In genomic region chr1:211734359-211734758, GRCh38 we compare ENCODE assay signal across 20 cellular contexts. TPM values are rescaled to one million over a fixed set of nuclear protein-coding genes. Genes with fewer than 3 reads are reported as not detected.
A peak's percentile ranks its signal among the peaks of the same experiment; 100 is the strongest.
DNase-seq lines count a peak whose midpoint lies in the region; ATAC-seq, FAIRE-seq and TF ChIP-seq lines count a peak whose summit lies in the region.
"Had no signal": no experiment of that assay in that cellular context is flagged by ENCODE, and none has a peak within 500 bp of the region (broad histone marks: within the 10 kb centered on the region; RNA-seq: fewer than 3 reads in every experiment).

No MANE protein-coding gene starts in this region.

- no peak overlapping the region for H3K4me3 ChIP-seq in HepG2 (replicated peaks in 1 of 3; ENCODE audit: insufficient read depth in 1 of 3, low read depth in 2 of 3, low read length in 3 of 3)
- no peak overlapping the region for H3K4me3 ChIP-seq in right lobe of liver
- H3K4me3 ChIP-seq in endodermal cell (ENCODE audit: low read length) = no peak overlapping the region
- H3K4me3 ChIP-seq in lower lobe of right lung = no peak overlapping the region
- H3K4me3 ChIP-seq: heart right ventricle had no signal

- POLR2A ChIA-PET in HepG2 (lab: Yijun Ruan, JAX) = no interaction called here

- H3K9me3 Mint-ChIP-seq in endodermal cell = no peaks in the 10 kb centered on the region
- H3K9me3 Mint-ChIP-seq: activated naive CD4-positive, alpha-beta T cell treated with anti-CD3 and anti-CD28 coated beads, Interleukin-2, amount 50 U/mL, for 72 hours; activated T-cell treated with anti-CD3 and anti-CD28 coated beads, Interleukin-2, amount 50 U/mL, for 24 hours; H9; mesothelial cell of epicardium had no signal

- in situ Hi-C loops in HepG2 (cut with HindIII; ENCODE audit: extremely low pct_ligation_motif_present, low pct_unique_long_range_greater_than_20kb) (no loop called here), ACHN (cut with HindIII; ENCODE audit: low pct_ligation_motif_present, low pct_unique_long_range_greater_than_20kb, low sequenced_read_pairs) (no loop called here)

- H3K4me1 Mint-ChIP-seq in endodermal cell = peaks cover 39% of the 10 kb centered on the region

- TF ChIP-seq EP300 in HepG2 (IDR thresholded peaks at IDR 0.05; ENCODE audit: low read depth in 2 of 2, low read length in 2 of 2) = no peak
- TF ChIP-seq EP300 in HepG2 (CRISPR knock-in tag; IDR thresholded peaks at IDR 0.05; ENCODE audit: borderline replicate concordance) = no peak

- DNase-seq in HepG2 (ENCODE audit: low spot score) (no peak), right lobe of liver (no peak), NCI-H510A (lab: John Stamatoyannopoulos, UW) (peak; percentile 45), endodermal cell (peak; percentile 24), lower lobe of right lung (no peak), ACHN (no peak)
- DNase-seq: activated T-cell treated with anti-CD3 and anti-CD28 coated beads, Interleukin-2, amount 50 U/mL, for 24 hours; brain microvascular endothelial cell; GF-D8; H9; heart right ventricle; kidney; MV-4-11; stimulated activated CD4-positive, alpha-beta T cell treated with anti-CD3 and anti-CD28 coated beads, Interleukin-1b, Interleukin-23, amount 100 ng/mL, for 48 hours; SW 1271 had no signal

- H3K4me1 ChIP-seq in HepG2 (ENCODE audit: insufficient read depth, low read length) = peaks cover 45% of the 10 kb centered on the region
- H3K4me1 ChIP-seq in right lobe of liver = no peaks in the 10 kb centered on the region
- H3K4me1 ChIP-seq in endodermal cell (ENCODE audit: control insufficient read depth, insufficient read depth, low read length) = peaks cover 21% of the 10 kb centered on the region
- H3K4me1 ChIP-seq in lower lobe of right lung = no peaks in the 10 kb centered on the region

- FAIRE-seq in HepG2 (lab: Jason Lieb, UNC) = no peak
- FAIRE-seq: kidney had no signal

- intact Hi-C loops in HepG2 (cut with micrococcal nuclease; ENCODE audit: unreplicated experiment) = no loop called here
- intact Hi-C loops in right lobe of liver (cut with DNase I) = no loop called here
- intact Hi-C loops in lower lobe of right lung (cut with DNase I) = no loop called here

- no peak overlapping the region for H3K9ac ChIP-seq in HepG2 (ENCODE audit: insufficient read depth, low read depth, low read length)
- no peak overlapping the region for H3K9ac ChIP-seq in endodermal cell (ENCODE audit: extremely low read depth, low read length, poor library complexity, severe bottlenecking)

- no peaks in the 10 kb centered on the region for H3K79me2 ChIP-seq in HepG2 (ENCODE audit: insufficient read depth, low read length)

- no peaks in the 10 kb centered on the region for H3K9me3 ChIP-seq in HepG2 (ENCODE audit: low read length)
- no peaks in the 10 kb centered on the region for H3K9me3 ChIP-seq in right lobe of liver
- no peaks in the 10 kb centered on the region for H3K9me3 ChIP-seq in endodermal cell (ENCODE audit: control insufficient read depth, low read length)
- H3K9me3 ChIP-seq in lower lobe of right lung = no peaks in the 10 kb centered on the region
- H3K9me3 ChIP-seq: heart right ventricle had no signal

- no TSS peak for BruUV-seq in HepG2 (replicated peaks; lab: Mats Ljungman, UMichigan)

- CTCF ChIA-PET in HepG2 (lab: Yijun Ruan, JAX; ENCODE audit: low intra/inter-chr PET ratio, low total read pairs) = no interaction called here

- TF ChIP-seq POLR2A in HepG2 (IDR thresholded peaks at IDR 0.05; ENCODE audit: insufficient read depth in 1 of 2, low read depth in 2 of 2, low read length in 2 of 2) (no peak), right lobe of liver (IDR thresholded peaks at IDR 0.05) (no peak)

- peaks cover 8% of the 10 kb centered on the region for H3K27me3 Mint-ChIP-seq in endodermal cell (ENCODE audit: insufficient read depth)
- H3K27me3 Mint-ChIP-seq: activated T-cell treated with anti-CD3 and anti-CD28 coated beads, Interleukin-2, amount 50 U/mL, for 24 hours had no signal

- H3K36me3 ChIP-seq in HepG2 (replicated peaks in 1 of 2; ENCODE audit: control insufficient read depth in 1 of 2, insufficient read depth in 2 of 2, low read length in 2 of 2) = no peaks in the 10 kb centered on the region
- no peaks in the 10 kb centered on the region for H3K36me3 ChIP-seq in right lobe of liver
- H3K36me3 ChIP-seq in endodermal cell (ENCODE audit: control insufficient read depth, insufficient read depth, low read length) = no peaks in the 10 kb centered on the region
- no peaks in the 10 kb centered on the region for H3K36me3 ChIP-seq in lower lobe of right lung
- H3K36me3 ChIP-seq: brain microvascular endothelial cell, heart right ventricle had no signal

- no peak for ATAC-seq in HepG2
- ATAC-seq in right lobe of liver = no peak
- no peak for ATAC-seq in HG03442 (IDR thresholded peaks at IDR 0.05; ENCODE audit: unreplicated experiment)
- no peak for ATAC-seq in GM21717 (IDR thresholded peaks at IDR 0.05; ENCODE audit: unreplicated experiment)
- no peak for ATAC-seq in lower lobe of right lung
- ATAC-seq: activated naive CD4-positive, alpha-beta T cell treated with anti-CD3 and anti-CD28 coated beads, Interleukin-2, amount 50 U/mL, for 72 hours; heart right ventricle; sciatic nerve had no signal

- no peak for TF ChIP-seq RAD21 in HepG2 (CRISPR knock-in tag; IDR thresholded peaks at IDR 0.05)

- H3K36me3 Mint-ChIP-seq in endodermal cell (ENCODE audit: low read depth) = no peaks in the 10 kb centered on the region
- H3K36me3 Mint-ChIP-seq: activated naive CD4-positive, alpha-beta T cell treated with anti-CD3 and anti-CD28 coated beads, Interleukin-2, amount 50 U/mL, for 72 hours; mesothelial cell of epicardium had no signal

- 1% methylated on average over 9 of the region's 9 CpGs for WGBS in HepG2 (ENCODE audit: low lambda C conversion rate)
- 37% methylated on average over 8 of the region's 9 CpGs for WGBS in right lobe of liver (ENCODE audit: insufficient coverage, low coverage, low lambda C conversion rate, missing lambda C conversion rate)
- 77 to 87% methylated on average over 5 to 9 of the region's 9 CpGs for WGBS in endodermal cell (ENCODE audit: insufficient coverage in 1 of 2, insufficient read length in 1 of 2), 2 experiments

- no peak overlapping the region for H3K27ac Mint-ChIP-seq in endodermal cell
- H3K27ac Mint-ChIP-seq: activated naive CD4-positive, alpha-beta T cell treated with anti-CD3 and anti-CD28 coated beads, Interleukin-2, amount 50 U/mL, for 72 hours; activated T-cell treated with anti-CD3 and anti-CD28 coated beads, Interleukin-2, amount 50 U/mL, for 24 hours; H9; mesothelial cell of epicardium had no signal

- peak overlapping the region; percentile 43; the same call in 1 of the 2 replicates for H3K4me2 ChIP-seq in HepG2 (ENCODE audit: low read depth, low read length)

- no peak overlapping the region for H2AFZ ChIP-seq in HepG2 (ENCODE audit: low read length)

- no peak overlapping the region for H3K27ac ChIP-seq in HepG2 (ENCODE audit: extremely low read length, insufficient read depth, low read length)
- H3K27ac ChIP-seq in right lobe of liver = no peak overlapping the region
- H3K27ac ChIP-seq in endodermal cell (ENCODE audit: low read depth, low read length) = no peak overlapping the region
- H3K27ac ChIP-seq in lower lobe of right lung = no peak overlapping the region
- H3K27ac ChIP-seq: brain microvascular endothelial cell, heart right ventricle had no signal

- H3K27me3 ChIP-seq in HepG2 (ENCODE audit: control insufficient read depth in 1 of 2, insufficient read depth in 2 of 2, low read length in 2 of 2) (peaks cover 0 to 46% of the 10 kb centered on the region in 2 experiments; a peak in 4 of 5 replicates), right lobe of liver (no peaks in the 10 kb centered on the region), endodermal cell (ENCODE audit: control insufficient read depth, insufficient read depth, low read length, poor library complexity, severe bottlenecking) (no peaks in the 10 kb centered on the region), lower lobe of right lung (ENCODE audit: low read depth) (no peaks in the 10 kb centered on the region)
- H3K27me3 ChIP-seq: brain microvascular endothelial cell had no signal

- no peaks in the 10 kb centered on the region for H4K20me1 ChIP-seq in HepG2 (ENCODE audit: insufficient read depth, low read length)

- no peak overlapping the region for H3K4me3 Mint-ChIP-seq in endodermal cell
- H3K4me3 Mint-ChIP-seq: activated T-cell treated with anti-CD3 and anti-CD28 coated beads, Interleukin-2, amount 50 U/mL, for 24 hours; H9; mesothelial cell of epicardium had no signal

- TF ChIP-seq CTCF in HepG2 (CRISPR knock-in tag; IDR thresholded peaks at IDR 0.05) = no peak
- TF ChIP-seq CTCF in right lobe of liver (IDR thresholded peaks at IDR 0.05) = no peak
- TF ChIP-seq CTCF in endodermal cell (conservative IDR thresholded peaks at IDR 0.05) = no peak
- TF ChIP-seq CTCF in lower lobe of right lung (IDR thresholded peaks at IDR 0.05) = no peak

TF ChIP-seq in HepG2, 621 proteins besides CTCF, POLR2A, EP300 and RAD21 (continues in another document):
- TF ChIP-seq MIXL1 (CRISPR knock-in tag; IDR thresholded peaks at IDR 0.05) = no peak

RNA-seq across cellular contexts. Expression of gene NEK2, which starts 58.9 kb away (rescaled TPM):
- total RNA-seq in HepG2 (2016; rRNA removed; fragmentation: Illumina TruSeq; extraction: Trizol) (40.8 and 57.5 TPM in 2 replicates), right lobe of liver (under 1 TPM in 5 of 6 experiments, not detected in 1; 0.22 to 0.80 (median 0.50) TPM), endodermal cell (100 to 1,000 TPM in 1 of 2 donors, 10 to 100 TPM in 1; 42.3 to 101 TPM), lower lobe of right lung (0.77 TPM)
- total RNA-seq in HepG2 (2016; cell fraction: cytosol; rRNA removed; fragmentation: Illumina TruSeq; extraction: Trizol; ENCODE audit: low read depth) = 7.0 TPM in 2 replicates
- total RNA-seq in HepG2 (2016; cell fraction: insoluble cytoplasmic fraction; rRNA removed; fragmentation: Illumina TruSeq; extraction: Trizol) = 43.3 and 55.7 TPM in 2 replicates
- total RNA-seq in HepG2 (2016; cell fraction: membrane; rRNA removed; fragmentation: Illumina TruSeq; extraction: Trizol) = 15.1 and 15.5 TPM in 2 replicates
- 16.9 and 19.9 TPM in 2 replicates for total RNA-seq in HepG2 (2016; cell fraction: nucleus; rRNA removed; fragmentation: Illumina TruSeq; extraction: Trizol)
- polyA plus RNA-seq in HepG2 (2011; rRNA removed) = 6.0 and 10.9 TPM in 2 replicates
- 6.1 and 6.5 TPM in 2 replicates for polyA plus RNA-seq in HepG2 (2011; cell fraction: cytosol; rRNA removed)
- 4.6 TPM in 2 replicates for polyA plus RNA-seq in HepG2 (2011; cell fraction: nucleus; rRNA removed)
- 9.8 and 17.4 TPM in 2 replicates for polyA plus RNA-seq in HepG2 (2012)
- polyA plus RNA-seq in HepG2 (2016; cell fraction: cytosol; fragmentation: Illumina TruSeq; extraction: Trizol; ENCODE audit: low read depth) = 2.6 and 2.8 TPM in 2 replicates
- polyA plus RNA-seq in HepG2 (2016; cell fraction: insoluble cytoplasmic fraction; fragmentation: Illumina TruSeq; extraction: Trizol; ENCODE audit: low read depth) = 41.0 and 43.9 TPM in 2 replicates
- 5.1 and 5.7 TPM in 2 replicates for polyA plus RNA-seq in HepG2 (2016; cell fraction: membrane; fragmentation: Illumina TruSeq; extraction: Trizol; ENCODE audit: low read depth)
- 18.2 and 19.2 TPM in 2 replicates for polyA plus RNA-seq in HepG2 (2016; cell fraction: nucleus; fragmentation: Illumina TruSeq; extraction: Trizol; ENCODE audit: insufficient read depth, low read depth)
- polyA minus RNA-seq in HepG2 (2011; rRNA and poly(A)+ RNA removed; ENCODE audit: low replicate concordance) = 9.2 and 31.3 TPM in 2 replicates
- 9.6 and 16.1 TPM in 2 replicates for polyA minus RNA-seq in HepG2 (2011; cell fraction: cytosol; rRNA and poly(A)+ RNA removed)
- 10.6 and 16.0 TPM in 2 replicates for polyA minus RNA-seq in HepG2 (2011; cell fraction: nucleus; rRNA and poly(A)+ RNA removed)
- polyA plus RNA-seq in endodermal cell (2013, experiment 1 of 2) = 59.8 TPM
- polyA plus RNA-seq in endodermal cell (2013, experiment 2 of 2) = 62.4 TPM

Comparison
In these comparisons a context has a peak if more than half of its experiments do, and no peak if none do; other contexts are left out.
1. DNase-seq: peak in NCI-H510A (single experiment) and endodermal cell (single experiment); none in HepG2 (single experiment), right lobe of liver (0 of 3), lower lobe of right lung (single experiment) and ACHN (single experiment).